Comparison of ENCODE assay signal across 8 cellular contexts in the genomic region with DNA sequence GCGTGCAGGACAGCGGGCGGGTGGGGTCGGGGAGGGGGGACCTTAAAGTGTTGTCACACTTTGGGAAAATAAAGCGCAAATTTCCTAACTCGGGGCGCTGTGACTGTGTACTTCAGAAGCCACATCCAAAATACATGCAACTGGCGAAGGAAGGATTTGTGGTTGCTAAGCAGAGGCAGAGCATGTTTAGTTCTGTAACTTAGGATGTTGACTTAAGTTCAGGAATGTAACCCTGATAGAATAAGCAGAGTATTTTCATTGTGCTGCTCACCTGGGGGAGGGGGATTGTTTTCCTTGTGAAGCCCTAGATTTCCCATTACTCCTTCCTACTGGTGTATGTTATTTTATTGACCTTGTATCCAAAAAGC. TPM values are rescaled to one million over a fixed set of nuclear protein-coding genes. Genes with fewer than 3 reads are reported as not detected.
DNase-seq lines count a peak whose midpoint lies in the region; ATAC-seq, FAIRE-seq and TF ChIP-seq lines count a peak whose summit lies in the region.

No MANE protein-coding gene starts in this region.

- peaks cover 46 to 52% (median 46%) of the 10 kb centered on the region in 3 donors for H3K4me1 Mint-ChIP-seq in naive B cell

- no peak overlapping the region for H2BK15ac ChIP-seq in H1 (ENCODE audit: low read length)

- ATAC-seq in naive B cell (ENCODE audit: low read depth in 2 of 2) (no peak), HG03439 (IDR thresholded peaks at IDR 0.05; ENCODE audit: unreplicated experiment) (no peak)

- no peak overlapping the region for H4K91ac ChIP-seq in H1 (replicated peaks; ENCODE audit: insufficient read length, low read length)

- H2AFZ ChIP-seq in OCI-LY3 (ENCODE audit: low read depth, low read length) (no peak overlapping the region), H1 (ENCODE audit: low read length) (no peak overlapping the region)

- H3K4me3 ChIP-seq in OCI-LY3 (ENCODE audit: low read length) (peak overlapping the region; percentile 69), H1 (ENCODE audit: extremely low read depth in 1 of 4, insufficient read depth in 2 of 4, low read depth in 3 of 4, low read length in 4 of 4) (peak overlapping the region; percentile 46 to 76 (median 55))

- H4K5ac ChIP-seq in H1 (ENCODE audit: insufficient read length, low read depth, low read length): no peak overlapping the region

- H3K4me3 Mint-ChIP-seq in naive B cell: peak overlapping the region; percentile 66 to 97 (median 87)

- H3K18ac ChIP-seq in H1 (ENCODE audit: extremely low read depth, low read length): no peak overlapping the region

- no peak overlapping the region for H2BK20ac ChIP-seq in H1 (ENCODE audit: low read length)

- H4K20me1 ChIP-seq in OCI-LY3 (ENCODE audit: insufficient read depth, low read length) (no peaks in the 10 kb centered on the region), H1 (replicated peaks in 1 of 2; ENCODE audit: control insufficient read depth in 1 of 2, insufficient read depth in 2 of 2, low read length in 2 of 2) (peaks cover 4 to 11% of the 10 kb centered on the region in 2 experiments)

- H3K27ac ChIP-seq in OCI-LY3 (ENCODE audit: low read length) (no peak overlapping the region), H1 (ENCODE audit: low read depth, low read length) (no peak overlapping the region)

- no peak overlapping the region for H2BK120ac ChIP-seq in H1 (replicated peaks; ENCODE audit: low read depth, low read length)

- H3K27me3 ChIP-seq in OCI-LY3 (ENCODE audit: low read depth, low read length): no peaks in the 10 kb centered on the region
- peaks cover 1 to 21% (median 14%) of the 10 kb centered on the region in 4 experiments; a peak in 6 of 7 replicates for H3K27me3 ChIP-seq in H1 (replicated peaks in 1 of 4; ENCODE audit: control insufficient read depth in 3 of 4, extremely low read depth in 1 of 4, insufficient read depth in 3 of 4, low read length in 3 of 4)

- no peak for TF ChIP-seq POLR2A in GM12892 (IDR thresholded peaks at IDR 0.05; ENCODE audit: low read depth, low read length)
- TF ChIP-seq POLR2A in H1 (IDR thresholded peaks at IDR 0.05; ENCODE audit: control extremely low read depth in 1 of 2, low read depth in 2 of 2, low read length in 2 of 2): peak in 1 of 2 experiments; percentile 33; a peak in 1 of 3 replicates

- H3K4me2 ChIP-seq in OCI-LY3 (ENCODE audit: low read length) (peak overlapping the region; percentile 62), H1 (ENCODE audit: insufficient read depth in 1 of 2, low read depth in 2 of 2, low read length in 2 of 2) (peak overlapping the region; percentile 82 to 91)

- no peak overlapping the region for H3K56ac ChIP-seq in H1 (replicated peaks; ENCODE audit: insufficient read length, low read depth, low read length)

- no peak overlapping the region for H2AK5ac ChIP-seq in H1 (ENCODE audit: low read depth, low read length)

- peak overlapping the region in 5 of 6 donors; percentile 60 to 91 (median 77) for H3K27ac Mint-ChIP-seq in naive B cell

- peaks cover 36% of the 10 kb centered on the region for H3K4me1 ChIP-seq in OCI-LY3 (ENCODE audit: low read length)
- peaks cover 13 to 25% (median 17%) of the 10 kb centered on the region in 4 experiments for H3K4me1 ChIP-seq in H1 (replicated peaks in 1 of 4; ENCODE audit: control insufficient read depth in 3 of 4, insufficient read depth in 4 of 4, low read length in 3 of 4)

- H3K4ac ChIP-seq in H1 (replicated peaks; ENCODE audit: insufficient read length, low read depth, low read length): no peak overlapping the region

- peaks cover 4% of the 10 kb centered on the region for H3K36me3 ChIP-seq in OCI-LY3 (replicated peaks; ENCODE audit: low read depth, low read length)
- no peaks in the 10 kb centered on the region; a peak in 1 of 8 replicates for H3K36me3 ChIP-seq in H1 (ENCODE audit: control insufficient read depth in 2 of 4, insufficient read depth in 4 of 4, low read length in 3 of 4)

- H3K79me1 ChIP-seq in H1 (ENCODE audit: low read depth, low read length): peaks cover 2% of the 10 kb centered on the region; the same call in 1 of the 2 replicates

- H3K9ac ChIP-seq in OCI-LY3 (ENCODE audit: low read length) (peak overlapping the region; percentile 32; the same call in 1 of the 2 replicates), H1 (replicated peaks in 1 of 4; ENCODE audit: extremely low read depth in 1 of 4, low read depth in 3 of 4, low read length in 3 of 4) (peak overlapping the region in 2 of 4 experiments; percentile 12 to 41; a peak in 1 of 7 replicates)

- H3K23ac ChIP-seq in H1 (ENCODE audit: insufficient read length): no peak overlapping the region

- peaks cover 14% of the 10 kb centered on the region for H3K23me2 ChIP-seq in H1 (ENCODE audit: low read depth, low read length)

- CTCF ChIA-PET in H1 (lab: Charles Lee; ENCODE audit: partially characterized antibody): interaction anchor here (0.9 to 4.1 kb wide), 17 partner anchors 10 to 321 kb away, joined by 3 to 21 read pairs (median 4); no protein-coding TSS in a partner anchor

- H3K9me3 ChIP-seq in OCI-LY3 (ENCODE audit: insufficient read depth, low read length) (no peaks in the 10 kb centered on the region), H1 (ENCODE audit: insufficient read depth in 2 of 2, low read depth in 1 of 2, low read length in 1 of 2) (no peaks in the 10 kb centered on the region)

- H3K79me2 ChIP-seq in OCI-LY3 (ENCODE audit: low read length): peaks cover 34% of the 10 kb centered on the region
- H3K79me2 ChIP-seq in H1 (ENCODE audit: control insufficient read depth in 1 of 2, insufficient read depth in 2 of 2, low read length in 2 of 2): no peaks in the 10 kb centered on the region; a peak in 1 of 4 replicates

- no peak overlapping the region for H2BK12ac ChIP-seq in H1 (ENCODE audit: low read depth, low read length)

- H4K8ac ChIP-seq in H1 (ENCODE audit: extremely low read depth, insufficient read depth, low read length): peak overlapping the region; percentile 88; the same call in 1 of the 2 replicates

- no peaks in the 10 kb centered on the region for H3K27me3 Mint-ChIP-seq in naive B cell

- WGBS in H1 (ENCODE audit: extremely low coverage in 1 of 2, insufficient coverage in 1 of 2, insufficient read length in 1 of 2, insufficient replicate concordance in 2 of 2, low coverage in 1 of 2, low lambda C conversion rate in 2 of 2, missing lambda C conversion rate in 1 of 2), 2 experiments: 4% methylated on average over 8 of the region's 8 CpGs; no CpG with 5 or more reads in 1 of the 2 experiments

- TF ChIP-seq EP300 in H1 (IDR thresholded peaks at IDR 0.05; ENCODE audit: borderline replicate concordance in 1 of 2, low read depth in 2 of 2, low read length in 2 of 2): no peak

- POLR2A ChIA-PET in H1 (lab: Charles Lee; ENCODE audit: partially characterized antibody): no interaction called here

- TF ChIP-seq RAD21 in H1 (IDR thresholded peaks at IDR 0.05 in 1 of 2, conservative IDR thresholded peaks at IDR 0.05 in 1 of 2; ENCODE audit: low read depth in 2 of 2, low read length in 2 of 2): no peak

- peaks cover 0 to 4% of the 10 kb centered on the region in 2 donors for H3K36me3 Mint-ChIP-seq in naive B cell

- no peak for DNase-seq in GM12892 (ENCODE audit: insufficient read length)
- no peak for DNase-seq in H1 (ENCODE audit: low read depth in 1 of 2, low spot score in 2 of 2)
- no peak for DNase-seq in naive B cell
- DNase-seq in stimulated activated CD4-positive, alpha-beta T cell treated with anti-CD3 and anti-CD28 coated beads, Interleukin-12 subunit alpha, Interleukin-12 subunit beta, amount 100 ng/mL, for 4 hours: no peak
- no peak for DNase-seq in NCI-H1694 (lab: John Stamatoyannopoulos, UW)
- DNase-seq in activated CD4-positive, alpha-beta T cell treated with anti-CD3 and anti-CD28 coated beads for 48 hours: no peak

- TF ChIP-seq CTCF in OCI-LY3 (IDR thresholded peaks at IDR 0.05; ENCODE audit: low read depth, low read length) (no peak), H1 (IDR thresholded peaks at IDR 0.05; ENCODE audit: control extremely low read depth in 1 of 3, insufficient read depth in 1 of 3, low read depth in 1 of 3, low read length in 3 of 3) (no peak)

- H3K14ac ChIP-seq in H1 (ENCODE audit: insufficient read length): no peak overlapping the region

- FAIRE-seq in GM12892 (lab: Jason Lieb, UNC) (peak; percentile 40), H1 (lab: Jason Lieb, UNC) (no peak)

- H2BK5ac ChIP-seq in H1 (ENCODE audit: low read depth, low read length): no peak overlapping the region

- H3K9me3 Mint-ChIP-seq in naive B cell: no peaks in the 10 kb centered on the region

RNA-seq across cellular contexts. Expression of gene FAM53B, which starts 0.5 kb away (rescaled TPM):
- polyA plus RNA-seq in GM12892 (2012; ENCODE audit: missing spikeins): 6.0 TPM
- total RNA-seq in H1 (2021; fragmentation: NEBNext Ultra II Directional; extraction: Animal tissue kit (Norgen Biotek cat#: 25700)): 13.9 and 14.4 TPM in 2 replicates
- polyA plus RNA-seq in H1 (2011; rRNA removed): 5.3 and 7.9 TPM in 2 replicates
- polyA plus RNA-seq in H1 (2011; cell fraction: cytosol; rRNA removed): 6.9 TPM
- 9.7 TPM for polyA plus RNA-seq in H1 (2011; cell fraction: nucleus; rRNA removed)
- 6.0 to 8.9 TPM (median 8.6 TPM) in 4 replicates for polyA plus RNA-seq in H1 (2012, experiment 1 of 2)
- polyA plus RNA-seq in H1 (2012, experiment 2 of 2): 7.8 TPM
- polyA plus RNA-seq in H1 (2013, experiment 1 of 2): 5.2 TPM
- 5.4 TPM for polyA plus RNA-seq in H1 (2013, experiment 2 of 2)
- 15.9 and 18.0 TPM in 2 replicates for polyA minus RNA-seq in H1 (2011; rRNA and poly(A)+ RNA removed)
- 13.6 TPM for polyA minus RNA-seq in H1 (2011; cell fraction: cytosol; rRNA and poly(A)+ RNA removed)
- polyA minus RNA-seq in H1 (2011; cell fraction: nucleus; rRNA and poly(A)+ RNA removed): 14.8 TPM
- 100 to 1,000 TPM in 1 of 6 donors, 10 to 100 TPM in 5; 19.6 to 141 (median 31.5) TPM for polyA plus RNA-seq in naive B cell (ENCODE audit: low read depth in 6 of 6)

RNA-seq across cellular contexts. Expression of gene EEF1AKMT2, which starts 47.0 kb away (rescaled TPM):
- 25.0 TPM for polyA plus RNA-seq in GM12892 (2012; ENCODE audit: missing spikeins)
- 19.8 and 26.8 TPM in 2 replicates for total RNA-seq in H1 (2021; fragmentation: NEBNext Ultra II Directional; extraction: Animal tissue kit (Norgen Biotek cat#: 25700))
- polyA plus RNA-seq in H1 (2011; rRNA removed) (7.5 and 9.8 TPM in 2 replicates), naive B cell (ENCODE audit: low read depth in 6 of 6) (10 to 100 TPM; 16.1 to 40.6 (median 23.4) TPM)
- 16.1 TPM for polyA plus RNA-seq in H1 (2011; cell fraction: cytosol; rRNA removed)
- polyA plus RNA-seq in H1 (2011; cell fraction: nucleus; rRNA removed): 5.5 TPM
- polyA plus RNA-seq in H1 (2012, experiment 1 of 2): 11.7 to 18.2 TPM (median 14.2 TPM) in 4 replicates
- polyA plus RNA-seq in H1 (2012, experiment 2 of 2): 2.9 TPM
- 12.8 TPM for polyA plus RNA-seq in H1 (2013, experiment 1 of 2)
- 13.7 TPM for polyA plus RNA-seq in H1 (2013, experiment 2 of 2)
- polyA minus RNA-seq in H1 (2011; rRNA and poly(A)+ RNA removed): 9.3 and 10.1 TPM in 2 replicates
- polyA minus RNA-seq in H1 (2011; cell fraction: cytosol; rRNA and poly(A)+ RNA removed): 10.4 TPM
- polyA minus RNA-seq in H1 (2011; cell fraction: nucleus; rRNA and poly(A)+ RNA removed): 26.8 TPM

RNA-seq across cellular contexts. Expression of gene ABRAXAS2, which starts 56.9 kb away (rescaled TPM):
- polyA plus RNA-seq in GM12892 (2012; ENCODE audit: missing spikeins): 12.8 TPM
- 13.8 and 14.4 TPM in 2 replicates for total RNA-seq in H1 (2021; fragmentation: NEBNext Ultra II Directional; extraction: Animal tissue kit (Norgen Biotek cat#: 25700))
- 4.1 and 5.8 TPM in 2 replicates for polyA plus RNA-seq in H1 (2011; rRNA removed)
- 7.3 TPM for polyA plus RNA-seq in H1 (2011; cell fraction: cytosol; rRNA removed)
- polyA plus RNA-seq in H1 (2011; cell fraction: nucleus; rRNA removed): 3.9 TPM
- polyA plus RNA-seq in H1 (2012, experiment 1 of 2): 7.3 to 10.7 TPM (median 8.8 TPM) in 4 replicates
- 0.88 TPM for polyA plus RNA-seq in H1 (2012, experiment 2 of 2)
- 10.7 TPM for polyA plus RNA-seq in H1 (2013, experiment 1 of 2)
- polyA plus RNA-seq in H1 (2013, experiment 2 of 2): 11.1 TPM
- polyA minus RNA-seq in H1 (2011; rRNA and poly(A)+ RNA removed): 10.0 and 12.1 TPM in 2 replicates
- 8.5 TPM for polyA minus RNA-seq in H1 (2011; cell fraction: cytosol; rRNA and poly(A)+ RNA removed)
- 8.0 TPM for polyA minus RNA-seq in H1 (2011; cell fraction: nucleus; rRNA and poly(A)+ RNA removed)
- polyA plus RNA-seq in naive B cell (ENCODE audit: low read depth in 6 of 6): 10 to 100 TPM; 11.4 to 21.9 (median 19.3) TPM
